20 cellular contexts compared by ENCODE assay signal in the genomic region with DNA sequence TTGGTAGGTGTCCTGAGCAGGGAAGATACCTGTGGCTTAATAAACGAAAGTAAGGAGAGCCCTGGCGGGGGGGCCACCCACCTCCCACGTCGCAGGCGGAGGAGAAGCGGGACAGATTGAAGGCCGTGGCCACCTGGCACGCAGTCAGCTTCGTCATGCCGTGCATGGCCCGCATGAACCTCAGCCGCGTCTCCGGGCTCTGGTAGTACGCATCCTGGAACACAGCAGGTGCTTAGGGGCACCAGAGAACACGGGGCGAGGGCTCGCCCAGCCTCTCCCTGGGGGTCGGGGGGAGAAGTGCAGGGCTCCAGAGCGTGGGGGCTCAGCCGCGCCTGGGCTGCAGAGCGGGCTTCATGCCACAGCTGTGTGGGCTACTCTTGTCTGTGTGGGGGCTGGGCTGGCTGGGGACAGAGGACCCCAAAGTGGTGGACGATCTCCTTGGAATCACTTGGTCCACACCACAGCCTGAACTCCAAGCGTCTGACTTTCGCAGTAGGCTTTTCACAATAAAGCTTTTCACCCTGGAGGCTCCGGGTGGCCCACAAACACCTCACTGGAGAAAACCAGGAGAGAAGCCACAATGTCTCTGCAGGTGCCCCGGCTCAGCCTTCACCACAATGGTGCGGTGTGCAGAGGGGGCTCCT. TPM values are rescaled to one million over a fixed set of nuclear protein-coding genes. Genes with fewer than 3 reads are reported as not detected.
DNase-seq lines count a peak whose midpoint lies in the region; ATAC-seq and TF ChIP-seq lines count a peak whose summit lies in the region.
"Had no signal": no experiment of that assay in that cellular context is flagged by ENCODE, and none has a peak within 500 bp of the region (broad histone marks: within the 10 kb centered on the region; RNA-seq: fewer than 3 reads in every experiment).

No MANE protein-coding gene starts in this region.

- H3K9me3 ChIP-seq in mucosa of descending colon: peaks cover 22% of the 10 kb centered on the region
- peaks cover 0 to 28% (median 0%) of the 10 kb centered on the region in 3 donors for H3K9me3 ChIP-seq in gastroesophageal sphincter

- H3K4me1 ChIP-seq in mucosa of descending colon (ENCODE audit: low read depth): no peaks in the 10 kb centered on the region
- no peaks in the 10 kb centered on the region for H3K4me1 ChIP-seq in gastroesophageal sphincter

- H3K27me3 ChIP-seq in gastroesophageal sphincter: no peaks in the 10 kb centered on the region
- H3K27me3 ChIP-seq: hepatocyte had no signal

- WGBS in gastroesophageal sphincter (ENCODE audit: low coverage in 1 of 2), 2 donors: 85 to 96% methylated on average over 4 to 5 of the region's 29 CpGs

- intact Hi-C loops in mucosa of descending colon (cut with DNase I, micrococcal nuclease): no loop called here

- H3K4me3 ChIP-seq in mucosa of descending colon (no peak overlapping the region), gastroesophageal sphincter (no peak overlapping the region)
- H3K4me3 ChIP-seq: hepatocyte had no signal

- H3K27ac Mint-ChIP-seq in WTC11 (no peak overlapping the region), nephron progenitor cell (no peak overlapping the region)
- H3K27ac Mint-ChIP-seq: activated CD8-positive, alpha-beta T cell treated with anti-CD3 and anti-CD28 coated beads for 36 hours had no signal

- CTCF ChIA-PET in WTC11 (lab: Charles Lee): no interaction called here

- no peak overlapping the region for H3K4me3 Mint-ChIP-seq in WTC11
- H3K4me3 Mint-ChIP-seq in nephron progenitor cell: no peak overlapping the region
- H3K4me3 Mint-ChIP-seq: activated CD8-positive, alpha-beta T cell treated with anti-CD3 and anti-CD28 coated beads for 36 hours; activated T-helper 17 cell treated with anti-CD3 and anti-CD28 coated beads, Interleukin-2, amount 50 U/mL, for 72 hours; B cell; HFFc6; T-cell had no signal

- H3K27me3 Mint-ChIP-seq in WTC11 (ENCODE audit: low read depth) (no peaks in the 10 kb centered on the region), nephron progenitor cell (ENCODE audit: low read depth, poor library complexity) (peaks cover 5% of the 10 kb centered on the region)
- H3K27me3 Mint-ChIP-seq: activated CD8-positive, alpha-beta T cell treated with anti-CD3 and anti-CD28 coated beads for 36 hours; activated T-helper 17 cell treated with anti-CD3 and anti-CD28 coated beads, Interleukin-2, amount 50 U/mL, for 72 hours; B cell; T-cell had no signal

- H3K9me3 Mint-ChIP-seq in WTC11 (peaks cover 22% of the 10 kb centered on the region), nephron progenitor cell (peaks cover 44% of the 10 kb centered on the region)
- H3K9me3 Mint-ChIP-seq: activated T-helper 17 cell treated with anti-CD3 and anti-CD28 coated beads, Interleukin-2, amount 50 U/mL, for 72 hours had no signal

- ATAC-seq in WTC11 (peak; percentile 17), mucosa of descending colon (peak; percentile 10), gastroesophageal sphincter (no peak)
- ATAC-seq: activated CD8-positive, alpha-beta T cell treated with anti-CD3 and anti-CD28 coated beads for 36 hours; activated T-helper 17 cell treated with anti-CD3 and anti-CD28 coated beads, Interleukin-2, amount 50 U/mL, for 72 hours had no signal

- no peak for TF ChIP-seq EP300 in gastroesophageal sphincter (IDR thresholded peaks at IDR 0.05)

- H3K4me1 Mint-ChIP-seq in WTC11 (peaks cover 12% of the 10 kb centered on the region), nephron progenitor cell (no peaks in the 10 kb centered on the region)
- H3K4me1 Mint-ChIP-seq: B cell had no signal

- H3K36me3 ChIP-seq in mucosa of descending colon (ENCODE audit: low read depth): no peaks in the 10 kb centered on the region
- H3K36me3 ChIP-seq in gastroesophageal sphincter: peaks cover 0 to 88% of the 10 kb centered on the region in 2 donors

- H3K27ac ChIP-seq in 22Rv1: peak overlapping the region; percentile 12; the same call in 1 of the 2 replicates
- no peak overlapping the region for H3K27ac ChIP-seq in gastroesophageal sphincter
- H3K27ac ChIP-seq: hepatocyte had no signal

- TF ChIP-seq CTCF in 22Rv1 (IDR thresholded peaks at IDR 0.05) (no peak), WTC11 (IDR thresholded peaks at IDR 0.05) (no peak), mucosa of descending colon (IDR thresholded peaks at IDR 0.05) (no peak), nephron progenitor cell (IDR thresholded peaks at IDR 0.05) (no peak), gastroesophageal sphincter (IDR thresholded peaks at IDR 0.05) (no peak)

- POLR2A ChIA-PET in WTC11 (lab: Charles Lee): no interaction called here

- H3K36me3 Mint-ChIP-seq in WTC11: peaks cover 51% of the 10 kb centered on the region
- peaks cover 6% of the 10 kb centered on the region for H3K36me3 Mint-ChIP-seq in nephron progenitor cell (ENCODE audit: low read depth)

- DNase-seq in WTC11 (ENCODE audit: low spot score) (peak; percentile 14), mucosa of descending colon (no peak), nephron progenitor cell (no peak), AG08395 (ENCODE audit: low spot score) (no peak), HK-2 (ENCODE audit: unreplicated experiment) (no peak)
- DNase-seq: activated CD8-positive, alpha-beta T cell treated with anti-CD3 and anti-CD28 coated beads for 36 hours; amygdala; DMS 273 treated with DMSO at 0.1 percent for 48 hours; HFFc6; NCI-H1417 treated with DMSO at 0.1 percent for 48 hours; NCI-H2171; NCI-H774; stimulated activated CD4-positive, alpha-beta T cell treated with anti-CD3 and anti-CD28 coated beads, Interleukin-4, amount 100 ng/mL, for 24 hours; T-cell had no signal

- TF ChIP-seq POLR2A in GM10847 (IDR thresholded peaks at IDR 0.05; ENCODE audit: extremely low read depth, insufficient read length): peak; percentile 1
- no peak for TF ChIP-seq POLR2A in gastroesophageal sphincter (IDR thresholded peaks at IDR 0.05)

TF ChIP-seq in WTC11, 78 proteins besides CTCF, POLR2A, EP300 and RAD21 (continues in another document):
- TF ChIP-seq FOXJ3 (CRISPR knock-in tag; IDR thresholded peaks at IDR 0.05; ENCODE audit: borderline replicate concordance): no peak
- TF ChIP-seq PRRX2 (CRISPR knock-in tag; IDR thresholded peaks at IDR 0.05): 0 out of 2 replicates have a peak, but pooled peaks have one; percentile 6
- TF ChIP-seq EMX1 (CRISPR knock-in tag; IDR thresholded peaks at IDR 0.05): peak; percentile 85
- TF ChIP-seq, protein P1, sequence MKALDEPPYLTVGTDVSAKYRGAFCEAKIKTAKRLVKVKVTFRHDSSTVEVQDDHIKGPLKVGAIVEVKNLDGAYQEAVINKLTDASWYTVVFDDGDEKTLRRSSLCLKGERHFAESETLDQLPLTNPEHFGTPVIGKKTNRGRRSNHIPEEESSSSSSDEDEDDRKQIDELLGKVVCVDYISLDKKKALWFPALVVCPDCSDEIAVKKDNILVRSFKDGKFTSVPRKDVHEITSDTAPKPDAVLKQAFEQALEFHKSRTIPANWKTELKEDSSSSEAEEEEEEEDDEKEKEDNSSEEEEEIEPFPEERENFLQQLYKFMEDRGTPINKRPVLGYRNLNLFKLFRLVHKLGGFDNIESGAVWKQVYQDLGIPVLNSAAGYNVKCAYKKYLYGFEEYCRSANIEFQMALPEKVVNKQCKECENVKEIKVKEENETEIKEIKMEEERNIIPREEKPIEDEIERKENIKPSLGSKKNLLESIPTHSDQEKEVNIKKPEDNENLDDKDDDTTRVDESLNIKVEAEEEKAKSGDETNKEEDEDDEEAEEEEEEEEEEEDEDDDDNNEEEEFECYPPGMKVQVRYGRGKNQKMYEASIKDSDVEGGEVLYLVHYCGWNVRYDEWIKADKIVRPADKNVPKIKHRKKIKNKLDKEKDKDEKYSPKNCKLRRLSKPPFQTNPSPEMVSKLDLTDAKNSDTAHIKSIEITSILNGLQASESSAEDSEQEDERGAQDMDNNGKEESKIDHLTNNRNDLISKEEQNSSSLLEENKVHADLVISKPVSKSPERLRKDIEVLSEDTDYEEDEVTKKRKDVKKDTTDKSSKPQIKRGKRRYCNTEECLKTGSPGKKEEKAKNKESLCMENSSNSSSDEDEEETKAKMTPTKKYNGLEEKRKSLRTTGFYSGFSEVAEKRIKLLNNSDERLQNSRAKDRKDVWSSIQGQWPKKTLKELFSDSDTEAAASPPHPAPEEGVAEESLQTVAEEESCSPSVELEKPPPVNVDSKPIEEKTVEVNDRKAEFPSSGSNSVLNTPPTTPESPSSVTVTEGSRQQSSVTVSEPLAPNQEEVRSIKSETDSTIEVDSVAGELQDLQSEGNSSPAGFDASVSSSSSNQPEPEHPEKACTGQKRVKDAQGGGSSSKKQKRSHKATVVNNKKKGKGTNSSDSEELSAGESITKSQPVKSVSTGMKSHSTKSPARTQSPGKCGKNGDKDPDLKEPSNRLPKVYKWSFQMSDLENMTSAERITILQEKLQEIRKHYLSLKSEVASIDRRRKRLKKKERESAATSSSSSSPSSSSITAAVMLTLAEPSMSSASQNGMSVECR (CRISPR knock-in tag; IDR thresholded peaks at IDR 0.05; ENCODE audit: borderline replicate concordance): 0 out of 2 replicates have a peak, but pooled peaks have one; percentile 46
- TF ChIP-seq, protein P2, sequence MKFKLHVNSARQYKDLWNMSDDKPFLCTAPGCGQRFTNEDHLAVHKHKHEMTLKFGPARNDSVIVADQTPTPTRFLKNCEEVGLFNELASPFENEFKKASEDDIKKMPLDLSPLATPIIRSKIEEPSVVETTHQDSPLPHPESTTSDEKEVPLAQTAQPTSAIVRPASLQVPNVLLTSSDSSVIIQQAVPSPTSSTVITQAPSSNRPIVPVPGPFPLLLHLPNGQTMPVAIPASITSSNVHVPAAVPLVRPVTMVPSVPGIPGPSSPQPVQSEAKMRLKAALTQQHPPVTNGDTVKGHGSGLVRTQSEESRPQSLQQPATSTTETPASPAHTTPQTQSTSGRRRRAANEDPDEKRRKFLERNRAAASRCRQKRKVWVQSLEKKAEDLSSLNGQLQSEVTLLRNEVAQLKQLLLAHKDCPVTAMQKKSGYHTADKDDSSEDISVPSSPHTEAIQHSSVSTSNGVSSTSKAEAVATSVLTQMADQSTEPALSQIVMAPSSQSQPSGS (CRISPR knock-in tag; IDR thresholded peaks at IDR 0.05; ENCODE audit: borderline replicate concordance, low read depth): no peak
- TF ChIP-seq, protein P3, sequence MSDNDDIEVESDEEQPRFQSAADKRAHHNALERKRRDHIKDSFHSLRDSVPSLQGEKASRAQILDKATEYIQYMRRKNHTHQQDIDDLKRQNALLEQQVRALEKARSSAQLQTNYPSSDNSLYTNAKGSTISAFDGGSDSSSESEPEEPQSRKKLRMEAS (CRISPR knock-in tag; IDR thresholded peaks at IDR 0.05): 0 out of 2 replicates have a peak, but pooled peaks have one; percentile 25
- TF ChIP-seq, protein P4, sequence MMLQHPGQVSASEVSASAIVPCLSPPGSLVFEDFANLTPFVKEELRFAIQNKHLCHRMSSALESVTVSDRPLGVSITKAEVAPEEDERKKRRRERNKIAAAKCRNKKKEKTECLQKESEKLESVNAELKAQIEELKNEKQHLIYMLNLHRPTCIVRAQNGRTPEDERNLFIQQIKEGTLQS (CRISPR knock-in tag; conservative IDR thresholded peaks at IDR 0.05): no peak

RNA-seq across cellular contexts. Expression of a gene that starts 27.1 kb away (rescaled TPM):
- total RNA-seq in WTC11 (2021) (627 to 722 TPM (median 720 TPM) in 3 replicates), mucosa of descending colon (100 to 1,000 TPM; 435 to 455 (median 450) TPM), gastroesophageal sphincter (100 to 1,000 TPM; 204 to 408 (median 268) TPM)

RNA-seq across cellular contexts. Expression of a gene that starts 33.7 kb away (rescaled TPM):
- total RNA-seq in WTC11 (2021) (70.6 to 88.2 TPM (median 83.1 TPM) in 3 replicates), mucosa of descending colon (10 to 100 TPM; 15.6 to 32.0 (median 18.8) TPM), gastroesophageal sphincter (10 to 100 TPM; 29.7 to 35.1 (median 32.5) TPM)
